ENCODE assay signal across 8 cellular contexts in the genomic region with DNA sequence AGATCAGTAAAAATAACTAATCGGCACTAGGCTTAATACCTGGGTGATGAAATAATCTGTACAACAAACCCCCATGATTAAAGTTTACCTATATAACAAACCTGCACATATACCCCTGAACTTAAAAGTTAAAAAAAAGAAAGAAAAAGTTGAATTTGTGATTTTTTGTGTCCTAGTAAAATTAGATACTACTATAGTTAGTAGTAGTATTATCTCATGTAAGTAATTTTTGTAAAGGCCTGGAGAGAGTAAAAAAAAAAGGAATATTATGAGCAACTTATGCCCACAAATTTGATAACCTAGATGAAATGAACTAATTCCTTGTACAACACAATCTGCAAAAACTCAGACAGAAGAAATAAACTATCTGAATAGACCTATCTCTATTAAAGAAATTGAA.
"Had no signal": no experiment of that assay in that cellular context is flagged by ENCODE, and none has a peak within 500 bp of the region (broad histone marks: within the 10 kb centered on the region; RNA-seq: fewer than 3 reads in every experiment).

No MANE protein-coding gene starts in this region.

- H3K4me3 ChIP-seq: K562 had no signal

- DNase-seq: IMR-90, KBM-7, KG1 had no signal

- H3K27ac ChIP-seq: HL-60, KMS-11 had no signal

- ATAC-seq: HepG2, K562 had no signal

- FAIRE-seq: HepG2, HTR-8/SVneo, K562 had no signal
